8 cellular contexts compared by ENCODE assay signal in the genomic region with DNA sequence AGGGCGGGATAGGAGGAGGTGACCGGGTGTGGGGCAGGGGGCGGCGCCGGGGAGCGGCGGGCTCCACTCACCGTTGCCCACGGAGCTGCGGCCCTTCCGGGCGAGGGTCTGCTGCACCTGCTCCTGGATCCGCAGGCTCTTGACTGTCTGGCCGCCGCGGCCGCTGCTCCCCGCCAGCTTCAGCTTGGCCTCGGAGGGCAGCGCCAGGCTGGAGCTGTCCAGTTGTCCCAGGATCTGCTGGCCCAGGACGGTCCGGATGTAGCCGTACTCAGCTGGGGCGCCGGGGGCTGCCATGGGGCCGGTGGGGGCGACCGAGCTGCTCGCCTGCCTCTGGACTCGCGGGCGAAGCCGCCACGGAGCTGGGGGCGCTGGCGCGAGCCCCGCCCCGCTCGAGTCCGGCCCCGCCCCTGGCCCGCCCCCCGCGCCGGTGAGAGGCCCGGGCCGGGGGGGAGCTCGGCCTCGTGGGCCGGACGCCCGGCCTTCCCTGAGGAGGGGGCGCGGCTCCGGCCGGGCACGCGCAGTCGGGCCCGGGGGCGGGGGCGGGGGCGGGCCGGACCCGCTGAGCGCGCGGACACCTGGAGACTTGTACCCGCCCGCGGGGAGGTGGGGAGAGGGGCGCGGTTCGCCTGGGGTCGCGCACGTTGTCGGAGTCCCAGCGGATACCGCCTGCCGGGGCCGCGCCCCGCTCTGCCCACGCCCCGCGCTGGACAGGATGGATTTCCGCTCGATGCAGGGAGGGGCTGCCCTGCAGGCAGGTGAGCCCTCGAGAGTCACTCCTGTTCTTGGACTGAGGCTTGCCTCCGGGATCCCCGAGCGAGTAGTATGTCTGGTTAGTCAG. TPM values are rescaled to one million over a fixed set of nuclear protein-coding genes. Genes with fewer than 3 reads are reported as not detected.
DNase-seq lines count a peak whose midpoint lies in the region; ATAC-seq, FAIRE-seq and TF ChIP-seq lines count a peak whose summit lies in the region.

A gene (minus strand): TSS at position 340 of the 838 bp plus-strand sequence. CDS start 46 bp downstream, at position 294.

- H3K9me1 ChIP-seq in keratinocyte (ENCODE audit: control insufficient read depth, extremely low read depth, insufficient read depth, low read length): no peaks in the 10 kb centered on the region

- H3K4me1 ChIP-seq in mammary epithelial cell (ENCODE audit: insufficient read depth, low read length): peaks cover 44% of the 10 kb centered on the region
- peaks cover 53% of the 10 kb centered on the region for H3K4me1 ChIP-seq in keratinocyte (ENCODE audit: control insufficient read depth, extremely low read depth, insufficient read depth, low read length)

- TF ChIP-seq CTCF in mammary epithelial cell (conservative IDR thresholded peaks at IDR 0.05 in 1 of 2, IDR thresholded peaks at IDR 0.05 in 1 of 2; ENCODE audit: extremely low read depth in 1 of 2, insufficient read depth in 1 of 2, low read depth in 1 of 2, low read length in 2 of 2) (no peak), keratinocyte (optimal IDR thresholded peaks at IDR 0.05 in 1 of 3, IDR thresholded peaks at IDR 0.05 in 1 of 3, conservative IDR thresholded peaks at IDR 0.05 in 1 of 3; ENCODE audit: extremely low read depth in 1 of 3, insufficient read depth in 2 of 3, low read length in 3 of 3) (no peak)

- FAIRE-seq in GM19239 (lab: Jason Lieb, UNC) (no peak), RCC 7860 (lab: Jason Lieb, UNC) (no peak), keratinocyte (lab: Jason Lieb, UNC) (no peak)

- peak within 1 kb of the TSS; percentile 92 for H3K9ac ChIP-seq in mammary epithelial cell (ENCODE audit: insufficient read depth, low read length)
- H3K9ac ChIP-seq in keratinocyte (ENCODE audit: control insufficient read depth, extremely low read depth, insufficient read depth, low read length): peak within 1 kb of the TSS; percentile 77

- ATAC-seq in HG03469 (IDR thresholded peaks at IDR 0.05; ENCODE audit: unreplicated experiment): peak; percentile 41

- intact Hi-C loops in mammary epithelial cell (cut with micrococcal nuclease): loop anchor here (1.0 to 10.0 kb wide), 5 partner anchors 21 to 492 kb away; a partner anchor contains a TSS

- H3K79me2 ChIP-seq in mammary epithelial cell (ENCODE audit: insufficient read depth, low read length) (peaks cover 41% of the 10 kb centered on the region), keratinocyte (ENCODE audit: control insufficient read depth, insufficient read depth, low read length) (peaks cover 40% of the 10 kb centered on the region)

- H3K4me2 ChIP-seq in mammary epithelial cell (ENCODE audit: insufficient read depth, low read depth, low read length) (peak within 1 kb of the TSS; percentile 78), keratinocyte (ENCODE audit: control insufficient read depth, extremely low read depth, insufficient read depth, low read depth, low read length) (peak within 1 kb of the TSS; percentile 94)

- H3K27me3 ChIP-seq in mammary epithelial cell (ENCODE audit: insufficient read depth, low read length) (no peaks in the 10 kb centered on the region), keratinocyte (ENCODE audit: control insufficient read depth, extremely low read depth, insufficient read depth, low read length) (no peaks in the 10 kb centered on the region)

- H3K9me3 ChIP-seq in mammary epithelial cell (replicated peaks; ENCODE audit: insufficient read depth, low read length): no peaks in the 10 kb centered on the region
- no peaks in the 10 kb centered on the region for H3K9me3 ChIP-seq in keratinocyte (ENCODE audit: control insufficient read depth, low read depth, low read length)

- CTCF ChIA-PET in mammary epithelial cell (lab: Charles Lee; ENCODE audit: low non-redundant PET): interaction anchor here (0.6 to 0.7 kb wide), 2 partner anchors 51 to 52 kb away, joined by 4 read pairs; no protein-coding TSS in a partner anchor

- H3K27ac ChIP-seq in mammary epithelial cell (ENCODE audit: insufficient read depth, low read depth, low read length) (peak within 1 kb of the TSS; percentile 83), keratinocyte (ENCODE audit: control insufficient read depth, insufficient read depth, low read length) (peak within 1 kb of the TSS; percentile 86), skin epidermis (peak within 1 kb of the TSS in 13 of 21 experiments; percentile 19 to 76 (median 61))

- in situ Hi-C loops in mammary epithelial cell (cut with MboI; ENCODE audit: low sequenced_read_pairs in 2 of 2): loop anchor here in 1 of 2 donors (10.0 kb wide), 1 partner anchor 142 kb away; a partner anchor contains a TSS

- dilution Hi-C loops in mammary epithelial cell (cut with HindIII; ENCODE audit: low sequenced_read_pairs): no loop called here
- dilution Hi-C loops in keratinocyte (cut with MboI; ENCODE audit: extremely low pct_ligation_motif_present, low sequenced_read_pairs): no loop called here

- BruUV-seq in mammary epithelial cell (replicated peaks; lab: Mats Ljungman, UMichigan): no TSS peak

- DNase-seq in Ammon's horn (ENCODE audit: low spot score) (peak; percentile 41), GM19239 (ENCODE audit: insufficient read length, low spot score) (peak; percentile 27), RCC 7860 (ENCODE audit: low spot score) (peak; percentile 11), mammary epithelial cell (peak; percentile 98), keratinocyte (ENCODE audit: low read depth, low spot score) (no peak), T-helper 9 cell (no peak)

- peak within 1 kb of the TSS; percentile 66 to 97 (median 85) for H3K4me3 ChIP-seq in mammary epithelial cell (replicated peaks in 1 of 3; ENCODE audit: insufficient read depth in 1 of 3, low read depth in 2 of 3, low read length in 3 of 3)
- H3K4me3 ChIP-seq in keratinocyte (ENCODE audit: control insufficient read depth in 2 of 3, extremely low read depth in 1 of 3, insufficient read depth in 2 of 3, low read depth in 1 of 3, low read length in 3 of 3): peak within 1 kb of the TSS; percentile 77 to 97 (median 89)
- H3K4me3 ChIP-seq in skin epidermis: peak within 1 kb of the TSS; percentile 23 to 71 (median 43)

- H3K36me3 ChIP-seq in mammary epithelial cell (ENCODE audit: insufficient read depth, low read length): no peaks in the 10 kb centered on the region
- H3K36me3 ChIP-seq in keratinocyte (ENCODE audit: control insufficient read depth in 2 of 2, extremely low read depth in 1 of 2, insufficient read depth in 2 of 2, low read length in 2 of 2): no peaks in the 10 kb centered on the region

- WGBS in mammary epithelial cell (ENCODE audit: low coverage, missing lambda C conversion rate): 3% methylated on average over 8 of the region's 94 CpGs

- H4K20me1 ChIP-seq in mammary epithelial cell (ENCODE audit: insufficient read depth, low read length): no peaks in the 10 kb centered on the region
- H4K20me1 ChIP-seq in keratinocyte (ENCODE audit: control insufficient read depth, extremely low read depth, insufficient read depth, low read length): no peaks in the 10 kb centered on the region

- H2AFZ ChIP-seq in mammary epithelial cell (ENCODE audit: low read depth, low read length) (peak within 1 kb of the TSS; percentile 71), keratinocyte (ENCODE audit: control insufficient read depth, low read length) (peak within 1 kb of the TSS; percentile 73)

RNA-seq across cellular contexts. Expression of the gene that starts here (rescaled TPM):
- total RNA-seq in mammary epithelial cell: 10 to 100 TPM; 42.3 to 42.8 TPM
- polyA plus RNA-seq in mammary epithelial cell: 35.8 TPM
- polyA minus RNA-seq in mammary epithelial cell: 51.7 TPM
- 38.2 to 55.5 TPM (median 50.4 TPM) in 3 replicates for polyA plus RNA-seq in keratinocyte
- polyA plus RNA-seq in keratinocyte (2011; ENCODE audit: low read depth): 12.8 TPM
- 38.8 and 54.4 TPM in 2 replicates for polyA plus RNA-seq in keratinocyte (2011; cell fraction: cytosol; rRNA removed)
- 54.9 and 60.9 TPM in 2 replicates for polyA plus RNA-seq in keratinocyte (2011; cell fraction: nucleus; rRNA removed)
- 23.9 and 43.6 TPM in 2 replicates for polyA plus RNA-seq in keratinocyte (2012; ENCODE audit: low replicate concordance)
- 43.3 to 81.9 TPM (median 56.8 TPM) in 3 replicates for polyA minus RNA-seq in keratinocyte
- 52.0 TPM for polyA minus RNA-seq in keratinocyte (2011; cell fraction: cytosol; rRNA and poly(A)+ RNA removed)
- 61.7 and 80.4 TPM in 2 replicates for polyA minus RNA-seq in keratinocyte (2011; cell fraction: nucleus; rRNA and poly(A)+ RNA removed)

Comparison
In these comparisons a context has a peak if more than half of its experiments do, and no peak if none do; other contexts are left out.
1. DNase-seq: peak in Ammon's horn (single experiment), GM19239 (single experiment), RCC 7860 (single experiment) and mammary epithelial cell (single experiment); none in keratinocyte (single experiment) and T-helper 9 cell (single experiment).
2. Peak in every context shown above with its lines, with median percentiles within 50 percentile points of each other: H3K27ac ChIP-seq and H3K4me3 ChIP-seq.